8 cellular contexts compared by ENCODE assay signal in the genomic region with DNA sequence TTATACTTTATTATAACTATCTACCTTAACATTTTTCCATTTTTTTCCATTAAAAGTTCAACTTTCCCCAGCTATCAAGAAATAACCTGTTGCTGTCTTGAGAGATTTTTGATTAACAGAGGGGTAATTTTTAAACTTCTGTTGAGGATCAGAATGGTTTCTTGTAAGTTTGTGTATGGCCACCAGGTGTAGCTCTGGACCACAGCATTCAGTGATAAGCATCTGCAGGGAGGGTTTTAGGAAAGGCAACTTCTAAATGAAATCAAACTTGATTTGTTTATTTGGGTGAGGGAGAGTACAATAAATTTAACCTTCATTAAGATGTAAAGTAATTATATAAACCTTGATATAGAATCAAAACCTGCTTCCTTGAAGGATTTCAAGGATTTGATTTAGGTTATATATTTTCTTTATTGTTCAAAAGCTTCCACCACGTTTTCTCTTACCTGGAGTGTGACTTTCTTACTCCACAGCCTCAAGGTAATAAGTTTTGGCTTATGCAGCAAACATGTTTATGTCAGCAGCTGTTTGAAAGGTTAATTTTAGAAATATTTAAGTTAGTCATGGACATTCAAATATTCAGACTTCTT.
DNase-seq lines count a peak whose midpoint lies in the region; ATAC-seq, FAIRE-seq and TF ChIP-seq lines count a peak whose summit lies in the region.

No MANE protein-coding gene starts in this region.

- CTCF ChIA-PET in CD8-positive, alpha-beta T cell (lab: Charles Lee): no interaction called here
- CTCF ChIA-PET in H1 (lab: Charles Lee; ENCODE audit: partially characterized antibody): interaction anchor here (0.6 to 1.9 kb wide), 15 partner anchors 9 to 838 kb away, joined by 3 to 5 read pairs (median 3); no protein-coding TSS in a partner anchor

- peak; percentile 79 for FAIRE-seq in H1 (lab: Jason Lieb, UNC)

- no peak overlapping the region for H4K5ac ChIP-seq in H1 (ENCODE audit: insufficient read length, low read depth, low read length)

- no peak overlapping the region for H3K14ac ChIP-seq in H1 (ENCODE audit: insufficient read length)

- H3K27me3 ChIP-seq in CD8-positive, alpha-beta T cell (ENCODE audit: insufficient read depth, low read length): no peaks in the 10 kb centered on the region
- H3K27me3 ChIP-seq in GM23338 (ENCODE audit: insufficient read depth) (no peaks in the 10 kb centered on the region), H1 (replicated peaks in 1 of 4; ENCODE audit: control insufficient read depth in 3 of 4, extremely low read depth in 1 of 4, insufficient read depth in 3 of 4, low read length in 3 of 4) (no peaks in the 10 kb centered on the region), prostate gland (replicated peaks; ENCODE audit: insufficient read depth) (no peaks in the 10 kb centered on the region)

- no peaks in the 10 kb centered on the region for H3K9me3 Mint-ChIP-seq in CD8-positive, alpha-beta T cell
- no peaks in the 10 kb centered on the region; the same call in 2 of the 3 replicates for H3K9me3 Mint-ChIP-seq in GM23338

- H4K20me1 ChIP-seq in GM23338 (replicated peaks; ENCODE audit: insufficient read depth) (no peaks in the 10 kb centered on the region), H1 (replicated peaks in 1 of 2; ENCODE audit: control insufficient read depth in 1 of 2, insufficient read depth in 2 of 2, low read length in 2 of 2) (no peaks in the 10 kb centered on the region)

- H3K23ac ChIP-seq in H1 (ENCODE audit: insufficient read length): no peak overlapping the region

- TF ChIP-seq POLR2A in H1 (IDR thresholded peaks at IDR 0.05; ENCODE audit: control extremely low read depth in 1 of 2, low read depth in 2 of 2, low read length in 2 of 2) (no peak), prostate gland (IDR thresholded peaks at IDR 0.05) (no peak)

- H3K4me1 Mint-ChIP-seq in CD8-positive, alpha-beta T cell (ENCODE audit: low read depth): no peaks in the 10 kb centered on the region
- peaks cover 7% of the 10 kb centered on the region for H3K4me1 Mint-ChIP-seq in GM23338

- H2BK120ac ChIP-seq in H1 (replicated peaks; ENCODE audit: low read depth, low read length): no peak overlapping the region

- H3K4me1 ChIP-seq in CD8-positive, alpha-beta T cell (ENCODE audit: insufficient read depth, low read length): no peaks in the 10 kb centered on the region
- H3K4me1 ChIP-seq in GM23338 (ENCODE audit: insufficient read depth): peaks cover 6% of the 10 kb centered on the region; the same call in 1 of the 2 replicates
- no peaks in the 10 kb centered on the region for H3K4me1 ChIP-seq in H1 (replicated peaks in 1 of 4; ENCODE audit: control insufficient read depth in 3 of 4, insufficient read depth in 4 of 4, low read length in 3 of 4)
- H3K4me1 ChIP-seq in prostate gland (replicated peaks): no peaks in the 10 kb centered on the region

- no peaks in the 10 kb centered on the region for H3K9me2 ChIP-seq in GM23338 (ENCODE audit: insufficient read depth)

- no peak for DNase-seq in CD8-positive, alpha-beta T cell
- peak; percentile 72 for DNase-seq in GM23338 (ENCODE audit: low spot score)
- peak; percentile 34 for DNase-seq in NCI-H774 (lab: John Stamatoyannopoulos, UW)
- no peak for DNase-seq in H1 (ENCODE audit: low read depth in 1 of 2, low spot score in 2 of 2)
- no peak for DNase-seq in prostate gland (ENCODE audit: low spot score)
- no peak for DNase-seq in NK-92 (lab: John Stamatoyannopoulos, UW; ENCODE audit: unreplicated experiment)

- H4K8ac ChIP-seq in H1 (ENCODE audit: extremely low read depth, insufficient read depth, low read length): no peak overlapping the region

- no peak overlapping the region for H2AK5ac ChIP-seq in H1 (ENCODE audit: low read depth, low read length)

- no peak overlapping the region for H2BK5ac ChIP-seq in H1 (ENCODE audit: low read depth, low read length)

- H3K4ac ChIP-seq in H1 (replicated peaks; ENCODE audit: insufficient read length, low read depth, low read length): no peak overlapping the region

- TF ChIP-seq RAD21 in H1 (IDR thresholded peaks at IDR 0.05 in 1 of 2, conservative IDR thresholded peaks at IDR 0.05 in 1 of 2; ENCODE audit: low read depth in 2 of 2, low read length in 2 of 2): peak; percentile 94 to 95

- no peaks in the 10 kb centered on the region for H3K36me3 Mint-ChIP-seq in CD8-positive, alpha-beta T cell
- no peaks in the 10 kb centered on the region for H3K36me3 Mint-ChIP-seq in GM23338 (ENCODE audit: low read depth)

- no peak for ATAC-seq in CD8-positive, alpha-beta T cell
- ATAC-seq in GM23338: peak; percentile 76
- ATAC-seq in HG03571 (IDR thresholded peaks at IDR 0.05; ENCODE audit: unreplicated experiment): no peak
- ATAC-seq in GM18858 (IDR thresholded peaks at IDR 0.05; ENCODE audit: unreplicated experiment): no peak

- no peak overlapping the region for H2BK20ac ChIP-seq in H1 (ENCODE audit: low read length)

- no peak overlapping the region for H2BK15ac ChIP-seq in H1 (ENCODE audit: low read length)

- H3K79me2 ChIP-seq in GM23338 (replicated peaks; ENCODE audit: insufficient read depth) (no peaks in the 10 kb centered on the region), H1 (ENCODE audit: control insufficient read depth in 1 of 2, insufficient read depth in 2 of 2, low read length in 2 of 2) (no peaks in the 10 kb centered on the region)

- H3K27ac ChIP-seq in CD8-positive, alpha-beta T cell (ENCODE audit: low read depth, low read length): no peak overlapping the region
- H3K27ac ChIP-seq in GM23338 (ENCODE audit: low read depth): no peak overlapping the region
- no peak overlapping the region for H3K27ac ChIP-seq in H1 (ENCODE audit: low read depth, low read length)
- no peak overlapping the region for H3K27ac ChIP-seq in prostate gland

- TF ChIP-seq CTCF in CD8-positive, alpha-beta T cell (IDR thresholded peaks at IDR 0.05): peak; percentile 28
- peak; percentile 87 to 94 for TF ChIP-seq CTCF in GM23338 (conservative IDR thresholded peaks at IDR 0.05; ENCODE audit: low read depth in 2 of 2)
- peak in 2 of 3 experiments; percentile 72; a peak in 3 of 4 replicates for TF ChIP-seq CTCF in H1 (IDR thresholded peaks at IDR 0.05; ENCODE audit: control extremely low read depth in 1 of 3, insufficient read depth in 1 of 3, low read depth in 1 of 3, low read length in 3 of 3)
- peak in 3 of 4 experiments; percentile 44 to 45 (median 45) for TF ChIP-seq CTCF in prostate gland (IDR thresholded peaks at IDR 0.05)

- H3K27ac Mint-ChIP-seq in CD8-positive, alpha-beta T cell: no peak overlapping the region
- no peak overlapping the region for H3K27ac Mint-ChIP-seq in GM23338

- no peak for TF ChIP-seq EP300 in H1 (IDR thresholded peaks at IDR 0.05; ENCODE audit: borderline replicate concordance in 1 of 2, low read depth in 2 of 2, low read length in 2 of 2)

- H3K4me2 ChIP-seq in GM23338 (no peak overlapping the region), H1 (ENCODE audit: insufficient read depth in 1 of 2, low read depth in 2 of 2, low read length in 2 of 2) (no peak overlapping the region)

- intact Hi-C loops in CD8-positive, alpha-beta T cell (cut with DNase I, micrococcal nuclease): loop anchor here in 1 of 2 experiments (1.0 kb wide), 1 partner anchor 802 kb away; no protein-coding TSS in a partner anchor
- intact Hi-C loops in prostate gland (cut with DNase I): no loop called here

- POLR2A ChIA-PET in CD8-positive, alpha-beta T cell (lab: Charles Lee): no interaction called here
- POLR2A ChIA-PET in H1 (lab: Charles Lee; ENCODE audit: partially characterized antibody): interaction anchor here (0.6 kb wide), 1 partner anchor 66 kb away, joined by 3 read pairs; no protein-coding TSS in a partner anchor

- no peaks in the 10 kb centered on the region for H3F3A ChIP-seq in GM23338 (replicated peaks; ENCODE audit: low read depth)

- WGBS in H1 (ENCODE audit: extremely low coverage in 1 of 2, insufficient coverage in 1 of 2, insufficient read length in 1 of 2, insufficient replicate concordance in 2 of 2, low coverage in 1 of 2, low lambda C conversion rate in 2 of 2, missing lambda C conversion rate in 1 of 2), 2 experiments: 73% methylated on average over 1 of the region's 1 CpG; no CpG with 5 or more reads in 1 of the 2 experiments
- WGBS in prostate gland: 48% methylated on average over 1 of the region's 1 CpG

- H3K79me1 ChIP-seq in H1 (ENCODE audit: low read depth, low read length): no peaks in the 10 kb centered on the region

- no peak overlapping the region for H3K9ac ChIP-seq in H1 (replicated peaks in 1 of 4; ENCODE audit: extremely low read depth in 1 of 4, low read depth in 3 of 4, low read length in 3 of 4)

- no peak overlapping the region for H2BK12ac ChIP-seq in H1 (ENCODE audit: low read depth, low read length)

- peaks cover 2% of the 10 kb centered on the region for H3K27me3 Mint-ChIP-seq in CD8-positive, alpha-beta T cell (ENCODE audit: low read depth)
- peaks cover 5% of the 10 kb centered on the region for H3K27me3 Mint-ChIP-seq in GM23338 (ENCODE audit: insufficient read depth, low read depth, poor library complexity)

- no peak overlapping the region for H3K56ac ChIP-seq in H1 (replicated peaks; ENCODE audit: insufficient read length, low read depth, low read length)

- H3K4me3 ChIP-seq in CD8-positive, alpha-beta T cell (ENCODE audit: low read depth, low read length): no peak overlapping the region
- no peak overlapping the region for H3K4me3 ChIP-seq in GM23338
- H3K4me3 ChIP-seq in H1 (ENCODE audit: extremely low read depth in 1 of 4, insufficient read depth in 2 of 4, low read depth in 3 of 4, low read length in 4 of 4): no peak overlapping the region
- no peak overlapping the region for H3K4me3 ChIP-seq in prostate gland

- no peaks in the 10 kb centered on the region for H3K9me3 ChIP-seq in CD8-positive, alpha-beta T cell (ENCODE audit: low read length)
- no peaks in the 10 kb centered on the region for H3K9me3 ChIP-seq in H1 (ENCODE audit: insufficient read depth in 2 of 2, low read depth in 1 of 2, low read length in 1 of 2)
- no peaks in the 10 kb centered on the region for H3K9me3 ChIP-seq in prostate gland

- no peak overlapping the region for H3K18ac ChIP-seq in H1 (ENCODE audit: extremely low read depth, low read length)

- no peaks in the 10 kb centered on the region for H3K36me3 ChIP-seq in CD8-positive, alpha-beta T cell (ENCODE audit: insufficient read depth, low read length)
- H3K36me3 ChIP-seq in GM23338 (ENCODE audit: insufficient read depth): no peaks in the 10 kb centered on the region
- H3K36me3 ChIP-seq in H1 (ENCODE audit: control insufficient read depth in 2 of 4, insufficient read depth in 4 of 4, low read length in 3 of 4): no peaks in the 10 kb centered on the region
- H3K36me3 ChIP-seq in prostate gland: no peaks in the 10 kb centered on the region

- no peak overlapping the region for H4K91ac ChIP-seq in H1 (replicated peaks; ENCODE audit: insufficient read length, low read length)

- H3K23me2 ChIP-seq in H1 (ENCODE audit: low read depth, low read length): no peaks in the 10 kb centered on the region

- H2AFZ ChIP-seq in GM23338 (no peak overlapping the region), H1 (ENCODE audit: low read length) (no peak overlapping the region)

- H3K4me3 Mint-ChIP-seq in CD8-positive, alpha-beta T cell: no peak overlapping the region
- no peak overlapping the region for H3K4me3 Mint-ChIP-seq in GM23338

Comparison
In these comparisons a context has a peak if more than half of its experiments do, and no peak if none do; other contexts are left out.
1. DNase-seq: peak in GM23338 (single experiment) and NCI-H774 (single experiment); none in CD8-positive, alpha-beta T cell (0 of 7), H1 (0 of 2), prostate gland (single experiment) and NK-92 (single experiment).
2. CTCF ChIP-seq: peak in every context shown above with its lines; median percentile 90 in GM23338; 72 in H1; 45 in prostate gland; 28 in CD8-positive, alpha-beta T cell.